23 cellular contexts compared by ENCODE assay signal in genomic region chr19:40768936-40769335, GRCh38. TPM values are rescaled to one million over a fixed set of nuclear protein-coding genes. Genes with fewer than 3 reads are reported as not detected.
"Had no signal": no experiment of that assay in that cellular context is flagged by ENCODE, and none has a peak within 500 bp of the region (broad histone marks: within the 10 kb centered on the region; RNA-seq: fewer than 3 reads in every experiment).

No MANE protein-coding gene starts in this region.

- H3K4me3 Mint-ChIP-seq: activated CD4-positive, alpha-beta memory T cell treated with anti-CD3 and anti-CD28 coated beads for 36 hours; activated naive CD8-positive, alpha-beta T cell; central memory CD8-positive, alpha-beta T cell; natural killer cell had no signal

- H3K27me3 ChIP-seq: brain microvascular endothelial cell, esophagus squamous epithelium, stomach had no signal

- H3K4me3 ChIP-seq: coronary artery, esophagus squamous epithelium, stomach, thoracic aorta had no signal

- H3K9me3 ChIP-seq: esophagus squamous epithelium, stomach, thoracic aorta had no signal

- H3K27ac Mint-ChIP-seq: activated CD4-positive, alpha-beta memory T cell treated with anti-CD3 and anti-CD28 coated beads for 36 hours; activated naive CD8-positive, alpha-beta T cell had no signal

- DNase-seq: activated CD4-positive, alpha-beta memory T cell treated with anti-CD3 and anti-CD28 coated beads for 36 hours; activated CD4-positive, alpha-beta T cell treated with anti-CD3 and anti-CD28 coated beads for 1 hour; activated gamma-delta T cell treated with Interleukin-2 at 50 U/mL for 16 hours; activated T-cell treated with anti-CD3 and anti-CD28 coated beads, Interleukin-2, amount 50 U/mL, for 48 hours; anterior cingulate cortex; brain microvascular endothelial cell; effector CD4-positive, alpha-beta T cell; esophagus squamous epithelium; hippocampal formation; left ventricle myocardium superior; mesenchymal stem cell; natural killer cell; nucleus accumbens; small intestine; stimulated activated CD4-positive, alpha-beta T cell treated with anti-CD3 and anti-CD28 coated beads, Interleukin-4, amount 100 ng/mL, for 24 hours; stomach had no signal

- H3K27me3 Mint-ChIP-seq: activated CD4-positive, alpha-beta memory T cell treated with anti-CD3 and anti-CD28 coated beads for 36 hours; activated naive CD8-positive, alpha-beta T cell; central memory CD8-positive, alpha-beta T cell had no signal

- H3K27ac ChIP-seq: brain microvascular endothelial cell, coronary artery, esophagus squamous epithelium, stomach, thoracic aorta, VCaP had no signal

- H3K9me3 Mint-ChIP-seq: central memory CD8-positive, alpha-beta T cell; natural killer cell had no signal

- H3K4me1 ChIP-seq: esophagus squamous epithelium, stomach had no signal

- ATAC-seq: left ventricle myocardium superior had no signal

RNA-seq across cellular contexts. Expression of gene MIA, which starts 6.4 kb away (rescaled TPM):
- total RNA-seq: endothelial cell of umbilical vein, fibroblast of villous mesenchyme, natural killer cell, thoracic aorta had no signal
